1 cellular context compared by ENCODE assay signal in genomic region chr5:176723440-176723839, GRCh38.
TF ChIP-seq lines count a peak whose summit lies in the region.

No MANE protein-coding gene starts in this region.

TF ChIP-seq in HEK293, 187 proteins besides CTCF, POLR2A, EP300 and RAD21:
- no peak for TF ChIP-seq ZBTB10 (tag by site-specific recombination; IDR thresholded peaks at IDR 0.05)
- TF ChIP-seq ZNF561 (tag by site-specific recombination; IDR thresholded peaks at IDR 0.05; ENCODE audit: borderline replicate concordance), result no peak
- no peak for TF ChIP-seq ZBTB26 (tag by site-specific recombination; optimal IDR thresholded peaks at IDR 0.05)
- peak; percentile 59 for TF ChIP-seq ZNF398 (tag by site-specific recombination; IDR thresholded peaks at IDR 0.05)
- TF ChIP-seq SP7 (tag by site-specific recombination; IDR thresholded peaks at IDR 0.05), result no peak
